ENCODE assay signal across 19 cellular contexts in genomic region chr1:228511539-228512445, GRCh38.
"Had no signal": no experiment of that assay in that cellular context is flagged by ENCODE, and none has a peak within 500 bp of the region (broad histone marks: within the 10 kb centered on the region; RNA-seq: fewer than 3 reads in every experiment).

No MANE protein-coding gene starts in this region.

- H3K4me3 Mint-ChIP-seq: activated CD4-positive, alpha-beta T cell treated with anti-CD3 and anti-CD28 coated beads for 36 hours; endodermal cell; neural crest cell; WTC11 had no signal

- H3K4me1 Mint-ChIP-seq: endodermal cell, neural crest cell, WTC11 had no signal

- H3K9me3 Mint-ChIP-seq: neural crest cell had no signal

- H3K36me3 Mint-ChIP-seq: activated naive CD8-positive, alpha-beta T cell treated with anti-CD3 and anti-CD28 coated beads, Interleukin-2, amount 10 ng/mL, durations not matched to agents 7 days and 5 days had no signal

- H3K27ac Mint-ChIP-seq: activated CD4-positive, alpha-beta T cell treated with anti-CD3 and anti-CD28 coated beads for 36 hours; endodermal cell; WTC11 had no signal

- ATAC-seq: activated CD4-positive, alpha-beta T cell treated with anti-CD3 and anti-CD28 coated beads for 36 hours; body of pancreas; left lung; right lobe of liver; WTC11 had no signal

- DNase-seq: activated CD4-positive, alpha-beta T cell treated with anti-CD3 and anti-CD28 coated beads for 36 hours; activated CD4-positive, alpha-beta T cell treated with anti-CD3 and anti-CD28 coated beads, Interleukin-2, amount 50 U/mL, for 48 hours; activated naive CD4-positive, alpha-beta T cell; activated naive CD8-positive, alpha-beta T cell treated with anti-CD3 and anti-CD28 coated beads, Interleukin-2, amount 10 ng/mL, durations not matched to agents 7 days and 5 days; amygdala; body of pancreas; central memory CD4-positive, alpha-beta T cell; endodermal cell; glutamatergic neuron; hippocampal formation; islet precursor cell; left lung; mammary epithelial cell; stimulated activated CD4-positive, alpha-beta T cell treated with anti-CD3 and anti-CD28 coated beads, Interleukin-4, amount 100 ng/mL, for 4 hours; stimulated activated naive CD4-positive, alpha-beta T cell treated with Interleukin-2 at 50 U/mL for 16 hours; uterus had no signal
